14 cellular contexts compared by ENCODE assay signal in genomic region chr4:151921811-151922210, GRCh38.
DNase-seq lines count a peak whose midpoint lies in the region; ATAC-seq and TF ChIP-seq lines count a peak whose summit lies in the region.
"Had no signal": no experiment of that assay in that cellular context is flagged by ENCODE, and none has a peak within 500 bp of the region (broad histone marks: within the 10 kb centered on the region; RNA-seq: fewer than 3 reads in every experiment).

No MANE protein-coding gene starts in this region.

- TF ChIP-seq CTCF in SK-N-SH (IDR thresholded peaks at IDR 0.05), result no peak
- TF ChIP-seq CTCF in smooth muscle cell (IDR thresholded peaks at IDR 0.05; ENCODE audit: borderline replicate concordance, insufficient read depth, poor library complexity, severe bottlenecking), result no peak

- no peak for DNase-seq in SK-N-SH
- DNase-seq in RKO (ENCODE audit: low spot score), result peak; percentile 53
- DNase-seq in fibroblast of gingiva (ENCODE audit: low read depth), result peak; percentile 14
- no peak for DNase-seq in smooth muscle cell (lab: John Stamatoyannopoulos, UW; ENCODE audit: unreplicated experiment)
- DNase-seq in SKM-1 (lab: John Stamatoyannopoulos, UW; ENCODE audit: unreplicated experiment), result no peak
- no peak for DNase-seq in NCI-H2227 (lab: John Stamatoyannopoulos, UW; ENCODE audit: unreplicated experiment)
- DNase-seq: activated CD4-positive, alpha-beta T cell treated with anti-CD3 and anti-CD28 coated beads, Interleukin-2, amount 50 U/mL, for 1 hour; CD8-positive, alpha-beta memory T cell; tibial artery had no signal

- no peak for TF ChIP-seq EP300 in SK-N-SH (IDR thresholded peaks at IDR 0.05; ENCODE audit: borderline replicate concordance in 1 of 2, low read depth in 1 of 2, low read length in 1 of 2)

- H3K4me1 ChIP-seq in SK-N-SH (ENCODE audit: control insufficient read depth in 1 of 2, insufficient read depth in 2 of 2, low read depth in 1 of 2, low read length in 1 of 2), result 0 out of 4 replicates have a peak, but pooled peaks cover 0 to 10% of the 10 kb centered on the region in 2 experiments
- no peaks in the 10 kb centered on the region for H3K4me1 ChIP-seq in smooth muscle cell (ENCODE audit: low read depth)
- H3K4me1 ChIP-seq: tibial artery had no signal

- no peak; the same call in 2 of the 3 replicates for ATAC-seq in SK-N-SH treated with all-trans-retinoic acid at 6 μM for 48 hours
- no peak for ATAC-seq in GM18511 (IDR thresholded peaks at IDR 0.05; ENCODE audit: unreplicated experiment)

- H3K27me3 ChIP-seq in SK-N-SH (ENCODE audit: insufficient read depth), result peaks cover 4% of the 10 kb centered on the region; the same call in 1 of the 2 replicates
- no peaks in the 10 kb centered on the region for H3K27me3 ChIP-seq in smooth muscle cell (ENCODE audit: low read depth)
- H3K27me3 ChIP-seq: neutrophil, tibial artery had no signal

- CTCF ChIA-PET in SK-N-SH (lab: Yijun Ruan, JAX), result no interaction called here

- H4K20me1 ChIP-seq in SK-N-SH (ENCODE audit: insufficient read depth) (no peaks in the 10 kb centered on the region), smooth muscle cell (ENCODE audit: low read depth) (no peaks in the 10 kb centered on the region)

- 34% methylated on average over 4 of the region's 4 CpGs for WGBS in SK-N-SH (ENCODE audit: low lambda C conversion rate)
- WGBS in smooth muscle cell (ENCODE audit: low lambda C conversion rate), result 32% methylated on average over 4 of the region's 4 CpGs

- no peak overlapping the region for H3K4me3 ChIP-seq in SK-N-SH (ENCODE audit: low read depth in 2 of 2, low read length in 1 of 2)
- no peak overlapping the region for H3K4me3 ChIP-seq in smooth muscle cell
- H3K4me3 ChIP-seq: tibial artery had no signal

- TF ChIP-seq RAD21 in SK-N-SH (IDR thresholded peaks at IDR 0.05; ENCODE audit: low read length), result no peak

- POLR2A ChIA-PET in SK-N-SH (lab: Yijun Ruan, JAX), result no interaction called here

- H3K4me2 ChIP-seq in SK-N-SH (peak overlapping the region; percentile 34), smooth muscle cell (peak overlapping the region; percentile 58)
- H3K4me2 ChIP-seq: KMS-11 had no signal

- no peak overlapping the region for H3K9ac ChIP-seq in SK-N-SH
- H3K9ac ChIP-seq in smooth muscle cell (ENCODE audit: low read depth), result no peak overlapping the region
- H3K9ac ChIP-seq: KMS-11 had no signal

- H3K27ac ChIP-seq in SK-N-SH (ENCODE audit: low read depth in 2 of 2, low read length in 1 of 2) (peak overlapping the region in 1 of 2 experiments; percentile 32; a peak in 1 of 4 replicates), smooth muscle cell (ENCODE audit: low read depth) (peak overlapping the region; percentile 76)
- H3K27ac ChIP-seq: 22Rv1, KMS-11, neutrophil, tibial artery had no signal

- H3K9me3 ChIP-seq in SK-N-SH (no peaks in the 10 kb centered on the region), smooth muscle cell (replicated peaks; ENCODE audit: low read depth) (no peaks in the 10 kb centered on the region)
- H3K9me3 ChIP-seq: neutrophil, tibial artery had no signal

- H3K36me3 ChIP-seq in SK-N-SH (replicated peaks in 1 of 2; ENCODE audit: control insufficient read depth in 1 of 2, insufficient read depth in 2 of 2, low read length in 1 of 2) (no peaks in the 10 kb centered on the region), smooth muscle cell (ENCODE audit: low read depth) (no peaks in the 10 kb centered on the region)
- H3K36me3 ChIP-seq: neutrophil, tibial artery had no signal

- H3F3A ChIP-seq in SK-N-SH (replicated peaks; ENCODE audit: insufficient read depth) (no peaks in the 10 kb centered on the region), smooth muscle cell (ENCODE audit: low read depth) (no peaks in the 10 kb centered on the region)

- H2AFZ ChIP-seq in SK-N-SH (ENCODE audit: low read depth), result peak overlapping the region; percentile 55; the same call in 1 of the 2 replicates
- H2AFZ ChIP-seq in smooth muscle cell (ENCODE audit: low read depth), result peak overlapping the region; percentile 6

- H3K9me2 ChIP-seq in SK-N-SH, result no peaks in the 10 kb centered on the region

- no peaks in the 10 kb centered on the region for H3K79me2 ChIP-seq in SK-N-SH (ENCODE audit: insufficient read depth)
- H3K79me2 ChIP-seq in smooth muscle cell (ENCODE audit: low read depth), result no peaks in the 10 kb centered on the region

TF ChIP-seq in SK-N-SH, 30 proteins besides CTCF, POLR2A, EP300 and RAD21:
- TF ChIP-seq FOSL2 (IDR thresholded peaks at IDR 0.05; ENCODE audit: borderline replicate concordance, low read depth), result peak; percentile 21; the same call in 1 of the 2 replicates
- no peak for TF ChIP-seq TEAD4 (IDR thresholded peaks at IDR 0.05; ENCODE audit: borderline replicate concordance, insufficient read depth)

TF ChIP-seq in SK-N-SH treated with all-trans-retinoic acid at 6 μM for 48 hours, 23 proteins besides CTCF, POLR2A, EP300 and RAD21:
- TF ChIP-seq ZFP3 (CRISPR knock-in tag; IDR thresholded peaks at IDR 0.05), result no peak
- no peak for TF ChIP-seq RARB (CRISPR knock-in tag; IDR thresholded peaks at IDR 0.05)
- no peak for TF ChIP-seq TOX (CRISPR knock-in tag; IDR thresholded peaks at IDR 0.05; ENCODE audit: borderline replicate concordance)
- TF ChIP-seq CSRNP3 (CRISPR knock-in tag; IDR thresholded peaks at IDR 0.05), result no peak
- no peak for TF ChIP-seq ARNTL (CRISPR knock-in tag; IDR thresholded peaks at IDR 0.05; ENCODE audit: borderline replicate concordance, low read depth)

Comparison
In these comparisons a context has a peak if more than half of its experiments do, and no peak if none do; other contexts are left out.
1. DNase-seq: peak in RKO (single experiment) and fibroblast of gingiva (single experiment); none in SK-N-SH (single experiment), smooth muscle cell (single experiment), SKM-1 (single experiment) and NCI-H2227 (single experiment).